ENCODE assay signal across 17 cellular contexts in the genomic region with DNA sequence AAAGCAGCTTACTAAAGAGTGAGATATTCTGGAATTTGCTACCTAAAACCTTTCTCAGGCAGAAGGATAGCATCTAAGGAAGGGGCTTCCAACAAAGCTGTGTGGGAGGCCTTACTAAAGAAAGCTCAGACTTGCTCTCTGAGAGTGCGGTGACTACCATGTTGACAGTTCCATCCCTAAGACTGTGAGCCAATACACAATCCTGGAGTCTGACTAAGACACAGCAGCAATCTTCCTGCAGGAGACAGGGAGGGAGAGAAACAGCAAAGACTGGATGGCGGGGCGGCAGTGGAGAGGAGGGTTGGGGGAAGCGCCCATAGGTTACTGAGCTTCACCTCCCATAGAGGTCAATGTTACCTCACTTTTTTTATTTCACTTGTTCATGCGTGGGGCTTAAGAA.
DNase-seq lines count a peak whose midpoint lies in the region; ATAC-seq and TF ChIP-seq lines count a peak whose summit lies in the region.
"Had no signal": no experiment of that assay in that cellular context is flagged by ENCODE, and none has a peak within 500 bp of the region (broad histone marks: within the 10 kb centered on the region; RNA-seq: fewer than 3 reads in every experiment).

No MANE protein-coding gene starts in this region.

- H3K9me3 ChIP-seq in osteoblast (ENCODE audit: low read depth, low read length), result no peaks in the 10 kb centered on the region
- H3K9me3 ChIP-seq: BLaER1 treated with 17β-estradiol and CSF1 and Interleukin-3, amounts not matched to agents 10 nM and 100 nM had no signal

- H3K36me3 ChIP-seq in osteoblast (ENCODE audit: insufficient read depth, low read length), result peaks cover 17% of the 10 kb centered on the region
- H3K36me3 ChIP-seq: BLaER1 treated with 17β-estradiol and CSF1 and Interleukin-3, amounts not matched to agents 10 nM and 100 nM had no signal

- H3K4me3 ChIP-seq in epithelial cell of esophagus (ENCODE audit: low read length), result no peak overlapping the region
- no peak overlapping the region for H3K4me3 ChIP-seq in osteoblast (ENCODE audit: insufficient read depth, low read length)
- H3K4me3 ChIP-seq: BLaER1 treated with 17β-estradiol and CSF1 and Interleukin-3, amounts not matched to agents 10 nM and 100 nM; SK-N-MC had no signal

- H3K4me1 ChIP-seq in osteoblast (ENCODE audit: insufficient read depth, low read length), result peaks cover 21% of the 10 kb centered on the region
- H3K4me1 ChIP-seq: BLaER1 treated with 17β-estradiol and CSF1 and Interleukin-3, amounts not matched to agents 10 nM and 100 nM had no signal

- no peak overlapping the region for H2AFZ ChIP-seq in osteoblast (ENCODE audit: low read length)

- DNase-seq in AG08396 (ENCODE audit: low spot score), result peak; percentile 8
- DNase-seq in GM03348 (ENCODE audit: low spot score), result peak; percentile 36
- DNase-seq in epithelial cell of esophagus (ENCODE audit: low read depth), result peak; percentile 22
- DNase-seq in osteoblast (ENCODE audit: insufficient read length, low spot score, missing footprints), result no peak
- no peak for DNase-seq in amygdala (lab: John Stamatoyannopoulos, UW)
- DNase-seq in activated T-cell treated with anti-CD3 and anti-CD28 coated beads, Interleukin-2, amount 50 U/mL, for 4 hours, result no peak
- DNase-seq: CD8-positive, alpha-beta memory T cell; NCI-H1417; NCI-H187; NCI-H2107; NCI-H510A; NCI-H774; Right ventricle myocardium superior had no signal

- no peaks in the 10 kb centered on the region for H3K27me3 ChIP-seq in osteoblast (ENCODE audit: insufficient read depth, low read length)
- H3K27me3 ChIP-seq: BLaER1 treated with 17β-estradiol and CSF1 and Interleukin-3, amounts not matched to agents 10 nM and 100 nM had no signal

- peak overlapping the region; percentile 12 for H3K27ac ChIP-seq in osteoblast (ENCODE audit: low read depth, low read length)
- H3K27ac ChIP-seq: BLaER1 treated with 17β-estradiol and CSF1 and Interleukin-3, amounts not matched to agents 10 nM and 100 nM; HL-60; SK-N-MC had no signal

- no peaks in the 10 kb centered on the region for H3K4me1 Mint-ChIP-seq in activated T-cell treated with anti-CD3 and anti-CD28 coated beads, Interleukin-2, amount 50 U/mL, for 4 hours (ENCODE audit: low read depth)
- H3K4me1 Mint-ChIP-seq: CD8-positive, alpha-beta memory T cell had no signal

- H4K20me1 ChIP-seq in osteoblast (ENCODE audit: insufficient read depth, low read length), result no peaks in the 10 kb centered on the region
- H4K20me1 ChIP-seq: BLaER1 treated with 17β-estradiol and CSF1 and Interleukin-3, amounts not matched to agents 10 nM and 100 nM had no signal

- no peaks in the 10 kb centered on the region for H3K36me3 Mint-ChIP-seq in activated T-cell treated with anti-CD3 and anti-CD28 coated beads, Interleukin-2, amount 50 U/mL, for 4 hours (ENCODE audit: insufficient read depth)
- H3K36me3 Mint-ChIP-seq: CD8-positive, alpha-beta memory T cell had no signal

- no peaks in the 10 kb centered on the region for H3K27me3 Mint-ChIP-seq in activated T-cell treated with anti-CD3 and anti-CD28 coated beads, Interleukin-2, amount 50 U/mL, for 4 hours (ENCODE audit: low read depth)

- H3K4me3 Mint-ChIP-seq in activated T-cell treated with anti-CD3 and anti-CD28 coated beads, Interleukin-2, amount 50 U/mL, for 4 hours, result no peak overlapping the region
- H3K4me3 Mint-ChIP-seq: CD8-positive, alpha-beta memory T cell had no signal

- peaks cover 14% of the 10 kb centered on the region for H3K79me2 ChIP-seq in osteoblast (ENCODE audit: insufficient read depth, low read length)

- H3K9me3 Mint-ChIP-seq in activated T-cell treated with anti-CD3 and anti-CD28 coated beads, Interleukin-2, amount 50 U/mL, for 4 hours, result no peaks in the 10 kb centered on the region
- H3K9me3 Mint-ChIP-seq: CD8-positive, alpha-beta memory T cell had no signal

- no peak overlapping the region for H3K4me2 ChIP-seq in osteoblast (ENCODE audit: insufficient read depth, low read length)
- H3K4me2 ChIP-seq: BLaER1 treated with 17β-estradiol and CSF1 and Interleukin-3, amounts not matched to agents 10 nM and 100 nM had no signal

- ATAC-seq in activated T-cell treated with anti-CD3 and anti-CD28 coated beads, Interleukin-2, amount 50 U/mL, for 4 hours, result no peak
- no peak for ATAC-seq in HG02623 (IDR thresholded peaks at IDR 0.05; ENCODE audit: unreplicated experiment)

- TF ChIP-seq CTCF in epithelial cell of esophagus (IDR thresholded peaks at IDR 0.05; ENCODE audit: insufficient read depth, low read depth, low read length, missing control alignments), result no peak
- TF ChIP-seq CTCF in osteoblast (IDR thresholded peaks at IDR 0.05; ENCODE audit: extremely low read depth, low read depth, low read length), result no peak

Comparison
In these comparisons a context has a peak if more than half of its experiments do, and no peak if none do; other contexts are left out.
1. DNase-seq: peak in AG08396 (single experiment), GM03348 (single experiment) and epithelial cell of esophagus (single experiment); none in osteoblast (single experiment), amygdala (0 of 56) and activated T-cell treated with anti-CD3 and anti-CD28 coated beads, Interleukin-2, amount 50 U/mL, for 4 hours (single experiment).